8 cellular contexts compared by ENCODE assay signal in genomic region chr2:84971799-84972790, GRCh38. TPM values are rescaled to one million over a fixed set of nuclear protein-coding genes. Genes with fewer than 3 reads are reported as not detected.
DNase-seq lines count a peak whose midpoint lies in the region; ATAC-seq and TF ChIP-seq lines count a peak whose summit lies in the region.

No MANE protein-coding gene starts in this region.

- H3K4me1 ChIP-seq in SJSA1 (replicated peaks) (peaks cover 31% of the 10 kb centered on the region), uterus (peaks cover 3 to 8% of the 10 kb centered on the region in 2 donors)

- ATAC-seq in HG03175 (IDR thresholded peaks at IDR 0.05; ENCODE audit: unreplicated experiment) (peak; percentile 30), left cardiac atrium (peak; percentile 46 to 53)
- peak; percentile 37 to 38 for ATAC-seq in activated naive CD4-positive, alpha-beta T cell treated with anti-CD3 and anti-CD28 coated beads, Interleukin-2, amount 50 U/mL, for 72 hours

- H3K27ac Mint-ChIP-seq in activated naive CD4-positive, alpha-beta T cell treated with anti-CD3 and anti-CD28 coated beads, Interleukin-2, amount 50 U/mL, for 72 hours = peak overlapping the region; percentile 94 to 99

- H3K27ac ChIP-seq in SJSA1 (peak overlapping the region; percentile 93), uterus (peak overlapping the region; percentile 93 to 94)

- 0 out of 2 replicates have a peak, but pooled peaks cover 3% of the 10 kb centered on the region for H3K9me3 ChIP-seq in SJSA1 (replicated peaks)
- H3K9me3 ChIP-seq in uterus = no peaks in the 10 kb centered on the region

- peak; percentile 24 for TF ChIP-seq POLR2A in GM18951 (IDR thresholded peaks at IDR 0.05; ENCODE audit: extremely low read depth, insufficient read depth, insufficient read length)
- TF ChIP-seq POLR2A in uterus (IDR thresholded peaks at IDR 0.05) = no peak

- H3K4me3 ChIP-seq in SJSA1 (peak overlapping the region; percentile 94), uterus (peak overlapping the region; percentile 57 to 94)

- peaks cover 44% of the 10 kb centered on the region for H3K36me3 ChIP-seq in SJSA1
- no peaks in the 10 kb centered on the region for H3K36me3 ChIP-seq in uterus

- in situ Hi-C loops in GM18951 (cut with MboI; ENCODE audit: low sequenced_read_pairs, unreplicated experiment) = no loop called here

- TF ChIP-seq CTCF in uterus (IDR thresholded peaks at IDR 0.05) = no peak

- no peaks in the 10 kb centered on the region for H3K9me3 Mint-ChIP-seq in activated naive CD4-positive, alpha-beta T cell treated with anti-CD3 and anti-CD28 coated beads, Interleukin-2, amount 50 U/mL, for 72 hours

- DNase-seq in AG08396 (ENCODE audit: low spot score) = peak; percentile 51
- peak; percentile 51 to 54 for DNase-seq in SJSA1 (ENCODE audit: low read depth in 1 of 2, low spot score in 2 of 2)
- peak; percentile 70 to 74 for DNase-seq in activated naive CD4-positive, alpha-beta T cell treated with anti-CD3 and anti-CD28 coated beads, Interleukin-2, amount 50 U/mL, for 72 hours (ENCODE audit: low spot score in 2 of 2)
- peak; percentile 63 for DNase-seq in left cardiac atrium
- peak; percentile 43 for DNase-seq in putamen (ENCODE audit: low spot score)
- DNase-seq in uterus = peak; percentile 23 to 35

- H3K36me3 Mint-ChIP-seq in activated naive CD4-positive, alpha-beta T cell treated with anti-CD3 and anti-CD28 coated beads, Interleukin-2, amount 50 U/mL, for 72 hours = peaks cover 28 to 37% of the 10 kb centered on the region in 2 donors

- intact Hi-C loops in left cardiac atrium (cut with DNase I) = no loop called here
- intact Hi-C loops in uterus (cut with DNase I; ENCODE audit: low total_unique reads) = no loop called here

- H3K27me3 ChIP-seq in SJSA1 (replicated peaks) (no peaks in the 10 kb centered on the region), uterus (no peaks in the 10 kb centered on the region)

RNA-seq across cellular contexts. Expression of gene KCMF1, which starts 1.1 kb away (rescaled TPM):
- 60.9 and 117 TPM in 2 replicates for total RNA-seq in SJSA1 (2014; rRNA removed; shearing (Covaris generic))
- 100 to 1,000 TPM; 108 to 124 TPM for total RNA-seq in activated naive CD4-positive, alpha-beta T cell treated with anti-CD3 and anti-CD28 coated beads, Interleukin-2, amount 50 U/mL, for 72 hours
- total RNA-seq in left cardiac atrium (10 to 100 TPM; 71.2 to 81.0 TPM), uterus (10 to 100 TPM in 3 of 4 donors, 1 to 10 TPM in 1; 6.9 to 58.3 (median 35.9) TPM)

Comparison
In these comparisons a context has a peak if more than half of its experiments do, and no peak if none do; other contexts are left out.
1. Peak in every context shown above with its lines: DNase-seq, ATAC-seq, H3K4me3 ChIP-seq and H3K27ac ChIP-seq.